ENCODE assay signal across 1 cellular context in genomic region chr19:40360020-40360686, GRCh38.
TF ChIP-seq lines count a peak whose summit lies in the region.

No MANE protein-coding gene starts in this region.

TF ChIP-seq in GM23338, 12 proteins besides CTCF, POLR2A, EP300 and RAD21 (continued from another document):
- no peak for TF ChIP-seq ZNF462 (CRISPR knock-in tag; IDR thresholded peaks at IDR 0.05)
- TF ChIP-seq, protein P1, sequence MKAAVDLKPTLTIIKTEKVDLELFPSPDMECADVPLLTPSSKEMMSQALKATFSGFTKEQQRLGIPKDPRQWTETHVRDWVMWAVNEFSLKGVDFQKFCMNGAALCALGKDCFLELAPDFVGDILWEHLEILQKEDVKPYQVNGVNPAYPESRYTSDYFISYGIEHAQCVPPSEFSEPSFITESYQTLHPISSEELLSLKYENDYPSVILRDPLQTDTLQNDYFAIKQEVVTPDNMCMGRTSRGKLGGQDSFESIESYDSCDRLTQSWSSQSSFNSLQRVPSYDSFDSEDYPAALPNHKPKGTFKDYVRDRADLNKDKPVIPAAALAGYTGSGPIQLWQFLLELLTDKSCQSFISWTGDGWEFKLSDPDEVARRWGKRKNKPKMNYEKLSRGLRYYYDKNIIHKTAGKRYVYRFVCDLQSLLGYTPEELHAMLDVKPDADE (IDR thresholded peaks at IDR 0.05) = no peak
